ENCODE assay signal across 7 cellular contexts in genomic region chr4:146524663-146525062, GRCh38.
"Had no signal": no experiment of that assay in that cellular context is flagged by ENCODE, and none has a peak within 500 bp of the region (broad histone marks: within the 10 kb centered on the region; RNA-seq: fewer than 3 reads in every experiment).

No MANE protein-coding gene starts in this region.

- H3K4me3 ChIP-seq: GM23338, K562 had no signal

- H3K27ac ChIP-seq: HL-60 had no signal

- ATAC-seq: GM23338, K562 had no signal

- DNase-seq: H9, HCEC 1CT, IMR-90, KG1 had no signal
